12 cellular contexts compared by ENCODE assay signal in the genomic region with DNA sequence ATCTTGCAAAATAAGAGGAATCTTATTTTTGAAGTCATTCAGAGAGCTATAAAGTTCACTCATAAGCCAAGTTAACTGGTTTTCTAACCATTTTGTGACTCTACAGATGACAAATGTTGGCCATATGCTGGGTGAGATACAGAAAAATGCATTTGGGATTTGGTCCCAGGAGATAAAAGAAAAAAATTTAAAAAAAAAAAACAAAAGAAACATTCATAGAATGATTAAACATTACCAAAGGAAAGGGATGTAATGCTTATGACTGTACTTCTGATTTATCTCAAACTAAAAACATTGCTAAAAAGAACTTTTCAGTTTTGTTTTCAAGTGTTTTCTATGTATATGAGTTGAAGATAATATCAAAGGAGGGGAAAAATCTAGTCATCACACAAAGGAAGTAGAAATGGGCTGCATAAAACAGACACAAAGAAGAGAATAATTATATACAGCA. TPM values are rescaled to one million over a fixed set of nuclear protein-coding genes. Genes with fewer than 3 reads are reported as not detected.
DNase-seq lines count a peak whose midpoint lies in the region; ATAC-seq, FAIRE-seq and TF ChIP-seq lines count a peak whose summit lies in the region.
"Had no signal": no experiment of that assay in that cellular context is flagged by ENCODE, and none has a peak within 500 bp of the region (broad histone marks: within the 10 kb centered on the region; RNA-seq: fewer than 3 reads in every experiment).

No MANE protein-coding gene starts in this region.

- H3K27me3 ChIP-seq in endothelial cell of umbilical vein (ENCODE audit: control insufficient read depth in 2 of 2, insufficient read depth in 2 of 2, low read length in 2 of 2) = no peaks in the 10 kb centered on the region
- H3K27me3 ChIP-seq in right lobe of liver = no peaks in the 10 kb centered on the region
- H3K27me3 ChIP-seq in gastroesophageal sphincter = no peaks in the 10 kb centered on the region
- H3K27me3 ChIP-seq in HAP-1 (ENCODE audit: low read depth) = no peaks in the 10 kb centered on the region
- H3K27me3 ChIP-seq: SJSA1 had no signal

- no TSS peak for BruUV-seq in endothelial cell of umbilical vein (replicated peaks; lab: Mats Ljungman, UMichigan)

- CTCF ChIA-PET in endothelial cell of umbilical vein (lab: Charles Lee) = interaction anchor here (1.2 to 8.5 kb wide), 7 partner anchors 13 to 227 kb away, joined by 3 to 51 read pairs (median 6); no protein-coding TSS in a partner anchor

- H3K4me3 ChIP-seq in endothelial cell of umbilical vein (replicated peaks in 1 of 3; ENCODE audit: insufficient read depth in 1 of 3, low read depth in 1 of 3, low read length in 3 of 3) = peak overlapping the region in 1 of 3 experiments; percentile 34
- no peak overlapping the region for H3K4me3 ChIP-seq in right lobe of liver
- no peak overlapping the region for H3K4me3 ChIP-seq in gastroesophageal sphincter
- H3K4me3 ChIP-seq in HAP-1 = no peak overlapping the region
- H3K4me3 ChIP-seq: SJSA1 had no signal

- in situ Hi-C loops in HAP-1 (cut with MboI; ENCODE audit: low sequenced_read_pairs) = no loop called here

- peak; percentile 35 for ATAC-seq in GM19463 (IDR thresholded peaks at IDR 0.05; ENCODE audit: unreplicated experiment)
- peak; percentile 36 for ATAC-seq in HG03520 (IDR thresholded peaks at IDR 0.05; ENCODE audit: unreplicated experiment)
- ATAC-seq in right lobe of liver = no peak
- no peak for ATAC-seq in gastroesophageal sphincter
- ATAC-seq: left colon had no signal

- POLR2A ChIA-PET in endothelial cell of umbilical vein (lab: Charles Lee) = no interaction called here

- no peak overlapping the region for H2AFZ ChIP-seq in endothelial cell of umbilical vein (ENCODE audit: low read depth, low read length)

- peaks cover 4 to 20% of the 10 kb centered on the region in 2 experiments for H3K36me3 ChIP-seq in endothelial cell of umbilical vein (ENCODE audit: control insufficient read depth in 2 of 2, extremely low read depth in 1 of 2, insufficient read depth in 2 of 2, low read length in 2 of 2)
- H3K36me3 ChIP-seq in right lobe of liver = peaks cover 0 to 9% (median 4%) of the 10 kb centered on the region in 4 donors
- peaks cover 0 to 40% of the 10 kb centered on the region in 2 donors for H3K36me3 ChIP-seq in gastroesophageal sphincter
- no peaks in the 10 kb centered on the region; the same call in 1 of the 2 replicates for H3K36me3 ChIP-seq in HAP-1 (replicated peaks)

- TF ChIP-seq POLR2A in endothelial cell of umbilical vein (IDR thresholded peaks at IDR 0.05; ENCODE audit: low read depth, low read length) = no peak
- no peak for TF ChIP-seq POLR2A in right lobe of liver (IDR thresholded peaks at IDR 0.05)
- TF ChIP-seq POLR2A in gastroesophageal sphincter (IDR thresholded peaks at IDR 0.05) = no peak

- H3K4me2 ChIP-seq in endothelial cell of umbilical vein (ENCODE audit: insufficient read depth, low read length) = peak overlapping the region; percentile 81
- H3K4me2 ChIP-seq: KMS-11 had no signal

- H3K9me3 ChIP-seq in endothelial cell of umbilical vein (replicated peaks; ENCODE audit: control insufficient read depth, insufficient read depth, low read length) (no peaks in the 10 kb centered on the region), right lobe of liver (no peaks in the 10 kb centered on the region), gastroesophageal sphincter (no peaks in the 10 kb centered on the region), HAP-1 (no peaks in the 10 kb centered on the region)
- H3K9me3 ChIP-seq: SJSA1 had no signal

- dilution Hi-C loops in endothelial cell of umbilical vein (cut with MboI; ENCODE audit: extremely low pct_ligation_motif_present, low sequenced_read_pairs) = no loop called here

- no peaks in the 10 kb centered on the region for H4K20me1 ChIP-seq in endothelial cell of umbilical vein (replicated peaks; ENCODE audit: control insufficient read depth, extremely low read depth, insufficient read depth, low read length)

- peak; percentile 63 for FAIRE-seq in G401.6 (lab: Jason Lieb, UNC)
- no peak for FAIRE-seq in endothelial cell of umbilical vein (lab: Jason Lieb, UNC)

- H3K9ac ChIP-seq in endothelial cell of umbilical vein (replicated peaks; ENCODE audit: extremely low read depth, insufficient read depth, low read length) = peak overlapping the region; percentile 31
- H3K9ac ChIP-seq: KMS-11 had no signal

- DNase-seq in endothelial cell of umbilical vein (ENCODE audit: low read depth, low spot score) (peak; percentile 84), right lobe of liver (no peak), SKM-1 (lab: John Stamatoyannopoulos, UW; ENCODE audit: unreplicated experiment) (no peak), HAP-1 (ENCODE audit: low spot score in 2 of 2) (no peak)
- DNase-seq: left colon; stimulated activated CD4-positive, alpha-beta T cell treated with anti-CD3 and anti-CD28 coated beads, Interleukin-1b, Interleukin-23, amount 100 ng/mL, for 48 hours had no signal

- H3K79me2 ChIP-seq in endothelial cell of umbilical vein (ENCODE audit: control insufficient read depth, insufficient read depth, low read length) = peaks cover 7% of the 10 kb centered on the region

- H3K4me1 ChIP-seq in endothelial cell of umbilical vein (ENCODE audit: control insufficient read depth, extremely low read depth, insufficient read depth, low read length) = peaks cover 39% of the 10 kb centered on the region
- peaks cover 0 to 8% (median 3%) of the 10 kb centered on the region in 4 donors for H3K4me1 ChIP-seq in right lobe of liver
- peaks cover 0 to 48% (median 9%) of the 10 kb centered on the region in 3 donors for H3K4me1 ChIP-seq in gastroesophageal sphincter
- H3K4me1 ChIP-seq in HAP-1 = peaks cover 9% of the 10 kb centered on the region
- H3K4me1 ChIP-seq: SJSA1 had no signal

- H3K9me1 ChIP-seq in endothelial cell of umbilical vein (replicated peaks; ENCODE audit: control insufficient read depth, extremely low read depth, insufficient read depth, low read length) = no peaks in the 10 kb centered on the region

- no peak for TF ChIP-seq CTCF in endothelial cell of umbilical vein (IDR thresholded peaks at IDR 0.05; ENCODE audit: extremely low read depth in 1 of 2, insufficient read depth in 1 of 2, low read depth in 1 of 2, low read length in 2 of 2)
- no peak for TF ChIP-seq CTCF in right lobe of liver (IDR thresholded peaks at IDR 0.05)
- TF ChIP-seq CTCF in gastroesophageal sphincter (IDR thresholded peaks at IDR 0.05) = no peak

- H3K27ac ChIP-seq in endothelial cell of umbilical vein (ENCODE audit: insufficient read depth, low read depth, low read length) (peak overlapping the region; percentile 60), right lobe of liver (no peak overlapping the region), gastroesophageal sphincter (no peak overlapping the region)
- H3K27ac ChIP-seq: KMS-11, SJSA1 had no signal

- TF ChIP-seq EP300 in gastroesophageal sphincter (IDR thresholded peaks at IDR 0.05) = no peak

- intact Hi-C loops in endothelial cell of umbilical vein (cut with micrococcal nuclease) (loop anchor here (1.0 kb wide), 1 partner anchor 13 kb away; no protein-coding TSS in a partner anchor), right lobe of liver (cut with DNase I) (no loop called here)

TF ChIP-seq in endothelial cell of umbilical vein, 7 proteins besides CTCF, POLR2A, EP300 and RAD21:
- TF ChIP-seq EZH2 (IDR thresholded peaks at IDR 0.05; ENCODE audit: borderline replicate concordance, low read depth, low read length, severe bottlenecking) (no peak), MAX (IDR thresholded peaks at IDR 0.05; ENCODE audit: insufficient read depth, insufficient read length) (no peak), FOS (IDR thresholded peaks at IDR 0.05; ENCODE audit: borderline replicate concordance, insufficient read depth, low read length) (peak; percentile 56), GATA2 (IDR thresholded peaks at IDR 0.05; ENCODE audit: insufficient read depth, insufficient read length, low read depth, low read length) (peak; percentile 80), POLR2AphosphoS5 (IDR thresholded peaks at IDR 0.05; ENCODE audit: insufficient read depth, low read depth, low read length) (no peak), MYC (IDR thresholded peaks at IDR 0.05; ENCODE audit: low read depth, low read length) (no peak), JUN (IDR thresholded peaks at IDR 0.05; ENCODE audit: borderline replicate concordance, insufficient read depth, insufficient read length, low read depth) (peak; percentile 39)

RNA-seq across cellular contexts. Expression of gene PELI1, which starts 43.1 kb away (rescaled TPM):
- 30.9 and 39.9 TPM in 2 replicates for total RNA-seq in endothelial cell of umbilical vein
- polyA plus RNA-seq in endothelial cell of umbilical vein = 12.2 and 14.2 TPM in 2 replicates
- polyA plus RNA-seq in endothelial cell of umbilical vein (2011; cell fraction: cytosol; rRNA removed) = 13.3 and 15.0 TPM in 2 replicates
- polyA plus RNA-seq in endothelial cell of umbilical vein (2011; cell fraction: nucleus; rRNA removed) = 35.1 and 43.2 TPM in 2 replicates
- 22.8 and 22.9 TPM in 2 replicates for polyA plus RNA-seq in endothelial cell of umbilical vein (2012)
- 26.4 and 27.0 TPM in 2 replicates for polyA minus RNA-seq in endothelial cell of umbilical vein
- 4.1 TPM for polyA minus RNA-seq in endothelial cell of umbilical vein (2011; cell fraction: cytosol; rRNA and poly(A)+ RNA removed)
- polyA minus RNA-seq in endothelial cell of umbilical vein (2011; cell fraction: nucleus; rRNA and poly(A)+ RNA removed) = 30.7 and 37.7 TPM in 2 replicates
- total RNA-seq in right lobe of liver = 10 to 100 TPM in 1 of 6 experiments, 1 to 10 TPM in 5; 4.7 to 18.8 (median 8.3) TPM
- 10 to 100 TPM; 13.1 to 22.4 (median 20.5) TPM for total RNA-seq in gastroesophageal sphincter

Comparison
In these comparisons a context has a peak if more than half of its experiments do, and no peak if none do; other contexts are left out.
1. ATAC-seq: peak in GM19463 (single experiment) and HG03520 (single experiment); none in right lobe of liver (0 of 4) and gastroesophageal sphincter (single experiment).